ENCODE assay signal across 20 cellular contexts in genomic region chr3:154684021-154684420, GRCh38.
DNase-seq lines count a peak whose midpoint lies in the region; ATAC-seq, FAIRE-seq and TF ChIP-seq lines count a peak whose summit lies in the region.
"Had no signal": no experiment of that assay in that cellular context is flagged by ENCODE, and none has a peak within 500 bp of the region (broad histone marks: within the 10 kb centered on the region; RNA-seq: fewer than 3 reads in every experiment).

No MANE protein-coding gene starts in this region.

- CTCF ChIA-PET in GM12878 (lab: Yijun Ruan, JAX): no interaction called here

- no TSS peak for BruUV-seq in GM12878 (replicated peaks; lab: Mats Ljungman, UMichigan)

- H3K4me3 Mint-ChIP-seq in type B pancreatic cell: no peak overlapping the region
- H3K4me3 Mint-ChIP-seq: activated naive CD8-positive, alpha-beta T cell; immature natural killer cell; mesothelial cell of epicardium had no signal

- H3K27ac ChIP-seq in KMS-11 (peak overlapping the region; percentile 40; the same call in 1 of the 2 replicates), GM12878 (ENCODE audit: control insufficient read depth, insufficient read depth) (no peak overlapping the region), brain microvascular endothelial cell (no peak overlapping the region)
- H3K27ac ChIP-seq: Peyer's patch, vagina had no signal

- H3K9ac ChIP-seq in KMS-11 (peak overlapping the region; percentile 9; the same call in 1 of the 2 replicates), GM12878 (ENCODE audit: control insufficient read depth, insufficient read depth, low read length) (no peak overlapping the region)

- ATAC-seq in GM12878 (peak; percentile 58), GM21723 (IDR thresholded peaks at IDR 0.05; ENCODE audit: unreplicated experiment) (no peak), sciatic nerve (no peak)

- POLR2A ChIA-PET in GM12878 (lab: Charles Lee): no interaction called here

- H3K36me3 Mint-ChIP-seq in type B pancreatic cell: no peaks in the 10 kb centered on the region
- H3K36me3 Mint-ChIP-seq: activated naive CD8-positive, alpha-beta T cell; immature natural killer cell; mesothelial cell of epicardium had no signal

- no peak for TF ChIP-seq EP300 in GM12878 (IDR thresholded peaks at IDR 0.05; ENCODE audit: borderline replicate concordance in 1 of 2, control insufficient read depth in 1 of 2, low read depth in 2 of 2, low read length in 2 of 2)

- peaks cover 24% of the 10 kb centered on the region for H3K4me1 ChIP-seq in KMS-11 (ENCODE audit: low read depth, poor library complexity, severe bottlenecking)
- no peaks in the 10 kb centered on the region for H3K4me1 ChIP-seq in GM12878 (ENCODE audit: control insufficient read depth, insufficient read depth, low read length)
- H3K4me1 ChIP-seq: Peyer's patch, vagina had no signal

- H3K36me3 ChIP-seq in KMS-11 (ENCODE audit: insufficient read depth) (no peaks in the 10 kb centered on the region), GM12878 (ENCODE audit: control insufficient read depth in 2 of 2, insufficient read depth in 2 of 2, low read length in 1 of 2) (no peaks in the 10 kb centered on the region), brain microvascular endothelial cell (replicated peaks) (no peaks in the 10 kb centered on the region)
- H3K36me3 ChIP-seq: Peyer's patch, vagina had no signal

- TF ChIP-seq CTCF in KMS-11 (conservative IDR thresholded peaks at IDR 0.05; ENCODE audit: low read depth, low read length): peak; percentile 59; the same call in 1 of the 2 replicates
- TF ChIP-seq CTCF in GM12878 (IDR thresholded peaks at IDR 0.05 in 2 of 3, conservative IDR thresholded peaks at IDR 0.05 in 1 of 3; ENCODE audit: control insufficient read depth in 2 of 3, extremely low read depth in 1 of 3, insufficient read depth in 1 of 3, low read depth in 3 of 3, low read length in 3 of 3): 0 out of 6 replicates have a peak, but pooled peaks of 2 of the 3 experiments have one; percentile 3
- TF ChIP-seq CTCF in type B pancreatic cell (conservative IDR thresholded peaks at IDR 0.05): no peak
- TF ChIP-seq CTCF in brain microvascular endothelial cell (IDR thresholded peaks at IDR 0.05; ENCODE audit: low read depth, low read length, missing control alignments): no peak

- H2AFZ ChIP-seq in KMS-11 (ENCODE audit: low read depth) (peak overlapping the region; percentile 82), GM12878 (ENCODE audit: control insufficient read depth, low read depth, low read length) (no peak overlapping the region)

- H3K4me2 ChIP-seq in KMS-11 (peak overlapping the region; percentile 67), GM12878 (ENCODE audit: control insufficient read depth, insufficient read depth) (no peak overlapping the region)

- peaks cover 11% of the 10 kb centered on the region for H3K4me1 Mint-ChIP-seq in type B pancreatic cell (ENCODE audit: unreplicated experiment)
- H3K4me1 Mint-ChIP-seq: immature natural killer cell, mesothelial cell of epicardium had no signal

- no peaks in the 10 kb centered on the region for H3K27me3 Mint-ChIP-seq in type B pancreatic cell
- H3K27me3 Mint-ChIP-seq: activated naive CD8-positive, alpha-beta T cell had no signal

- no peaks in the 10 kb centered on the region for H3K79me2 ChIP-seq in KMS-11 (ENCODE audit: insufficient read depth, low read depth)
- H3K79me2 ChIP-seq in GM12878 (ENCODE audit: control insufficient read depth, insufficient read depth, low read length): no peaks in the 10 kb centered on the region

- RAD21 ChIA-PET in GM12878 (lab: Charles Lee; ENCODE audit: unreplicated experiment): no interaction called here

- TF ChIP-seq POLR2A in GM12878 (IDR thresholded peaks at IDR 0.05; ENCODE audit: low read depth, low read length): no peak

- no peaks in the 10 kb centered on the region for H3K9me3 Mint-ChIP-seq in type B pancreatic cell

- H3K27ac Mint-ChIP-seq in type B pancreatic cell: peak overlapping the region; percentile 82
- H3K27ac Mint-ChIP-seq: activated naive CD8-positive, alpha-beta T cell; immature natural killer cell; mesothelial cell of epicardium had no signal

- 33% methylated on average over 3 of the region's 3 CpGs for WGBS in GM12878 (ENCODE audit: insufficient coverage, insufficient replicate concordance, low lambda C conversion rate, missing lambda C conversion rate)

- intact Hi-C loops in GM12878 (cut with micrococcal nuclease; ENCODE audit: unreplicated experiment): loop anchor here (10.0 kb wide), 1 partner anchor 641 kb away; no protein-coding TSS in a partner anchor
- intact Hi-C loops in sciatic nerve (cut with DNase I): no loop called here

- H3K4me3 ChIP-seq in KMS-11 (IDR thresholded peaks at IDR 0.05; ENCODE audit: insufficient read depth, low read depth, low read length) (peak overlapping the region; percentile 54), GM12878 (no peak overlapping the region), brain microvascular endothelial cell (ENCODE audit: low read depth, low read length) (no peak overlapping the region)
- H3K4me3 ChIP-seq: Peyer's patch, vagina had no signal

- in situ Hi-C loops in GM12878 (cut with MboI): no loop called here
- in situ Hi-C loops in brain microvascular endothelial cell (cut with HindIII; ENCODE audit: low pct_ligation_motif_present, low sequenced_read_pairs): no loop called here

- DNase-seq in SIG-M5 treated with dmso at 0.1 percent for 504 hours (lab: John Stamatoyannopoulos, UW; ENCODE audit: unreplicated experiment): peak; percentile 1
- no peak for DNase-seq in SIG-M5 (lab: John Stamatoyannopoulos, UW)
- no peak for DNase-seq in GM12878 (ENCODE audit: low read depth, low spot score)
- no peak for DNase-seq in type B pancreatic cell (ENCODE audit: extremely low spot score, unreplicated experiment)
- DNase-seq in brain microvascular endothelial cell: no peak
- no peak for DNase-seq in sciatic nerve (ENCODE audit: low spot score)
- DNase-seq: central memory CD4-positive, alpha-beta T cell; foreskin fibroblast; immature natural killer cell; MV-4-11; NCI-H345; nucleus accumbens; Peyer's patch; stimulated activated naive CD4-positive, alpha-beta T cell had no signal

- no peak for FAIRE-seq in GM12878 (lab: Jason Lieb, UNC)
- FAIRE-seq: endometrium had no signal

- H3K27me3 ChIP-seq in KMS-11 (ENCODE audit: insufficient read depth, low read depth) (no peaks in the 10 kb centered on the region), GM12878 (replicated peaks in 1 of 2; ENCODE audit: control insufficient read depth in 2 of 2, insufficient read depth in 2 of 2, low read length in 1 of 2) (no peaks in the 10 kb centered on the region), brain microvascular endothelial cell (replicated peaks) (no peaks in the 10 kb centered on the region)
- H3K27me3 ChIP-seq: Peyer's patch, vagina had no signal

- TF ChIP-seq RAD21 in GM12878 (IDR thresholded peaks at IDR 0.05; ENCODE audit: insufficient read depth, low read depth, low read length): no peak

- H4K20me1 ChIP-seq in KMS-11 (ENCODE audit: insufficient read depth): no peaks in the 10 kb centered on the region
- H4K20me1 ChIP-seq in GM12878 (ENCODE audit: control insufficient read depth, insufficient read depth): no peaks in the 10 kb centered on the region

- H3K9me3 ChIP-seq in GM12878 (replicated peaks; ENCODE audit: control insufficient read depth, insufficient read depth, low read length): no peaks in the 10 kb centered on the region
- H3K9me3 ChIP-seq: Peyer's patch, vagina had no signal

- SMC1A ChIA-PET in GM12878 (lab: Charles Lee; ENCODE audit: uncharacterized antibody, unreplicated experiment): no interaction called here

TF ChIP-seq in GM12878, 131 proteins besides CTCF, POLR2A, EP300 and RAD21:
- TF ChIP-seq MXI1 (IDR thresholded peaks at IDR 0.05; ENCODE audit: low read depth, low read length) (no peak), E2F8 (IDR thresholded peaks at IDR 0.05; ENCODE audit: low read depth, partially characterized antibody) (no peak), HDAC2 (IDR thresholded peaks at IDR 0.05) (no peak), USF1 (IDR thresholded peaks at IDR 0.05; ENCODE audit: borderline replicate concordance, extremely low read length, insufficient read depth, low read depth, low read length) (no peak)
TF ChIP-seq in GM12878: peak in this region for 0.

Comparison
In these comparisons a context has a peak if more than half of its experiments do, and no peak if none do; other contexts are left out.
1. CTCF ChIP-seq: peak in KMS-11 (single experiment) and GM12878 (2 of 3); none in type B pancreatic cell (single experiment) and brain microvascular endothelial cell (single experiment).